Comparison of ENCODE assay signal across 8 cellular contexts in genomic region chr3:195150194-195151118, GRCh38.
DNase-seq lines count a peak whose midpoint lies in the region; ATAC-seq, FAIRE-seq and TF ChIP-seq lines count a peak whose summit lies in the region.

No MANE protein-coding gene starts in this region.

- no peaks in the 10 kb centered on the region for H3K9me3 Mint-ChIP-seq in astrocyte (ENCODE audit: unreplicated experiment)

- no peak for FAIRE-seq in astrocyte (lab: Jason Lieb, UNC)

- ATAC-seq in GM19438 (IDR thresholded peaks at IDR 0.05; ENCODE audit: low read depth, unreplicated experiment) (peak; percentile 34), gastrocnemius medialis (peak; percentile 13 to 25), GM19455 (IDR thresholded peaks at IDR 0.05; ENCODE audit: unreplicated experiment) (no peak)

- no peaks in the 10 kb centered on the region for H3K36me3 Mint-ChIP-seq in astrocyte (ENCODE audit: low read depth, unreplicated experiment)

- peak overlapping the region; percentile 80 for H3K9ac ChIP-seq in astrocyte (ENCODE audit: low read length)

- intact Hi-C loops in gastrocnemius medialis (cut with DNase I; ENCODE audit: low total_unique reads): no loop called here

- peak overlapping the region; percentile 72 for H3K27ac Mint-ChIP-seq in astrocyte (ENCODE audit: unreplicated experiment)

- H3K4me1 ChIP-seq in astrocyte (ENCODE audit: insufficient read depth, low read length) (peaks cover 49% of the 10 kb centered on the region), gastrocnemius medialis (peaks cover 30 to 54% of the 10 kb centered on the region in 2 donors)

- H3K27ac ChIP-seq in astrocyte (ENCODE audit: low read depth, low read length) (peak overlapping the region; percentile 77), gastrocnemius medialis (peak overlapping the region; percentile 39 to 78 (median 78))

- no peaks in the 10 kb centered on the region for H3K36me3 ChIP-seq in astrocyte (ENCODE audit: insufficient read depth, low read length)
- H3K36me3 ChIP-seq in gastrocnemius medialis: no peaks in the 10 kb centered on the region

- peak overlapping the region; percentile 58 for H3K4me3 Mint-ChIP-seq in astrocyte (ENCODE audit: unreplicated experiment)

- H3K9me3 ChIP-seq in astrocyte (ENCODE audit: insufficient read depth, low read depth, low read length): no peaks in the 10 kb centered on the region
- no peaks in the 10 kb centered on the region for H3K9me3 ChIP-seq in gastrocnemius medialis

- TF ChIP-seq CTCF in astrocyte (IDR thresholded peaks at IDR 0.05; ENCODE audit: insufficient read depth, low read depth, low read length) (no peak), gastrocnemius medialis (IDR thresholded peaks at IDR 0.05 in 4 of 5, conservative IDR thresholded peaks at IDR 0.05 in 1 of 5) (no peak)

- peak overlapping the region; percentile 82 for H3K4me2 ChIP-seq in astrocyte (ENCODE audit: low read length)

- H3K4me3 ChIP-seq in astrocyte (ENCODE audit: insufficient read depth, low read depth, low read length) (peak overlapping the region; percentile 25), gastrocnemius medialis (peak overlapping the region in 3 of 4 donors; percentile 5 to 17 (median 13))

- no peaks in the 10 kb centered on the region for H3K27me3 Mint-ChIP-seq in astrocyte (ENCODE audit: low read depth, unreplicated experiment)

- H2AFZ ChIP-seq in astrocyte (ENCODE audit: low read depth, low read length): peak overlapping the region; percentile 74

- in situ Hi-C loops in gastrocnemius medialis (cut with MboI; ENCODE audit: low sequenced_read_pairs in 4 of 4): loop anchor here in 1 of 4 donors (10.0 kb wide), 1 partner anchor 104 kb away; no protein-coding TSS in a partner anchor

- DNase-seq in Ammon's horn (ENCODE audit: low spot score) (peak; percentile 76), NCI-H2171 (lab: John Stamatoyannopoulos, UW) (peak; percentile 86), astrocyte (ENCODE audit: low read depth) (peak; percentile 89), iPS DF 4.7 (ENCODE audit: extremely low read depth, low spot score) (peak; percentile 16), gastrocnemius medialis (peak in 1 of 2 donors; percentile 33), DMS 273 (lab: John Stamatoyannopoulos, UW; ENCODE audit: unreplicated experiment) (no peak)

- TF ChIP-seq POLR2A in gastrocnemius medialis (IDR thresholded peaks at IDR 0.05): no peak

- peaks cover 50% of the 10 kb centered on the region for H3K4me1 Mint-ChIP-seq in astrocyte (ENCODE audit: low read depth, unreplicated experiment)

- no peaks in the 10 kb centered on the region for H4K20me1 ChIP-seq in astrocyte (ENCODE audit: insufficient read depth, low read length)

- no peaks in the 10 kb centered on the region for H3K27me3 ChIP-seq in astrocyte (ENCODE audit: insufficient read depth, low read length)
- no peaks in the 10 kb centered on the region for H3K27me3 ChIP-seq in gastrocnemius medialis

- H3K79me2 ChIP-seq in astrocyte (ENCODE audit: insufficient read depth, low read length): peaks cover 3% of the 10 kb centered on the region
